8 cellular contexts compared by ENCODE assay signal in genomic region chr6:163418273-163419029, GRCh38. TPM values are rescaled to one million over a fixed set of nuclear protein-coding genes. Genes with fewer than 3 reads are reported as not detected.
DNase-seq lines count a peak whose midpoint lies in the region; ATAC-seq and TF ChIP-seq lines count a peak whose summit lies in the region.

No MANE protein-coding gene starts in this region.

- H2AFZ ChIP-seq in HCT116 (ENCODE audit: low read depth, low read length, poor library complexity, severe bottlenecking) (no peak overlapping the region), MM.1S (ENCODE audit: low read length) (no peak overlapping the region)

- H3K9ac ChIP-seq in HCT116 (ENCODE audit: low read length): no peak overlapping the region
- H3K9ac ChIP-seq in MM.1S (ENCODE audit: low read length): no peak overlapping the region

- H3K9me2 ChIP-seq in HCT116 (ENCODE audit: insufficient read depth) (no peaks in the 10 kb centered on the region), MM.1S (replicated peaks; ENCODE audit: insufficient read depth, low read length) (no peaks in the 10 kb centered on the region)

- H3K9me3 Mint-ChIP-seq in stimulated activated naive B cell treated with anti-CD40 and anti-IgM and Interleukin-4, amounts not matched to agents 10 μg/mL and 1 μg/mL and 100 μg/mL, for 72 hours: no peaks in the 10 kb centered on the region

- H3K36me3 ChIP-seq in HCT116 (ENCODE audit: control insufficient read depth in 1 of 2, insufficient read depth in 2 of 2, low read length in 2 of 2): no peaks in the 10 kb centered on the region
- H3K36me3 ChIP-seq in MM.1S (replicated peaks; ENCODE audit: insufficient read depth, low read length): no peaks in the 10 kb centered on the region

- H3K4me3 ChIP-seq in HCT116 (replicated peaks in 1 of 2; ENCODE audit: low read depth in 1 of 2, low read length in 2 of 2) (no peak overlapping the region), astrocyte of the cerebellum (ENCODE audit: low read depth, low read length) (peak overlapping the region; percentile 77), MM.1S (ENCODE audit: low read length) (no peak overlapping the region)

- H3K9me3 ChIP-seq in HCT116 (ENCODE audit: control insufficient read depth in 1 of 2, insufficient read depth in 1 of 2, low read depth in 1 of 2, low read length in 2 of 2): no peaks in the 10 kb centered on the region
- H3K9me3 ChIP-seq in MM.1S (replicated peaks; ENCODE audit: insufficient read depth, low read length): no peaks in the 10 kb centered on the region

- no peak for TF ChIP-seq POLR2A in HCT116 (IDR thresholded peaks at IDR 0.05; ENCODE audit: borderline replicate concordance, extremely low read depth, insufficient read depth, insufficient read length)

- H3K4me1 ChIP-seq in HCT116 (ENCODE audit: control insufficient read depth in 1 of 2, insufficient read depth in 2 of 2, low read length in 2 of 2) (peaks cover 3 to 4% of the 10 kb centered on the region in 2 experiments), MM.1S (ENCODE audit: low read length) (no peaks in the 10 kb centered on the region)

- no peaks in the 10 kb centered on the region for H3K27me3 Mint-ChIP-seq in stimulated activated naive B cell treated with anti-CD40 and anti-IgM and Interleukin-4, amounts not matched to agents 10 μg/mL and 1 μg/mL and 100 μg/mL, for 72 hours

- peak overlapping the region in 1 of 2 donors; percentile 49 for H3K4me3 Mint-ChIP-seq in stimulated activated naive B cell treated with anti-CD40 and anti-IgM and Interleukin-4, amounts not matched to agents 10 μg/mL and 1 μg/mL and 100 μg/mL, for 72 hours

- intact Hi-C loops in HCT116 (cut with micrococcal nuclease): no loop called here

- DNase-seq in HCT116 (ENCODE audit: low read depth, low spot score) (no peak), astrocyte of the cerebellum (ENCODE audit: low read depth) (no peak), GF-D8 (lab: John Stamatoyannopoulos, UW) (no peak), NCI-H82 treated with DMSO at 0.1 percent for 48 hours (lab: John Stamatoyannopoulos, UW; ENCODE audit: unreplicated experiment) (no peak), MM.1S (no peak), NCI-H2081 (lab: John Stamatoyannopoulos, UW) (no peak)
- DNase-seq in stimulated activated naive B cell treated with anti-CD40 and anti-IgM and Interleukin-4, amounts not matched to agents 10 μg/mL and 1 μg/mL and 100 μg/mL, for 72 hours: no peak

- in situ Hi-C loops in astrocyte of the cerebellum (cut with HindIII; ENCODE audit: low sequenced_read_pairs): loop anchor here (10.0 kb wide), 1 partner anchor 564 kb away; no protein-coding TSS in a partner anchor

- H3K4me2 ChIP-seq in HCT116 (ENCODE audit: low read length) (no peak overlapping the region), MM.1S (ENCODE audit: low read depth, low read length) (no peak overlapping the region)

- peaks cover 7% of the 10 kb centered on the region for H3F3A ChIP-seq in MM.1S (ENCODE audit: insufficient read depth, low read length)

- H3K79me2 ChIP-seq in HCT116 (ENCODE audit: insufficient read depth, low read length) (peaks cover 78% of the 10 kb centered on the region), MM.1S (ENCODE audit: low read length) (peaks cover 77% of the 10 kb centered on the region)

- CTCF ChIA-PET in HCT116 (lab: Charles Lee): interaction anchor here (1.4 kb wide), 1 partner anchor 16 kb away, joined by 3 read pairs; no protein-coding TSS in a partner anchor

- RAD21 ChIA-PET in HCT116 (lab: Charles Lee; ENCODE audit: low non-redundant PET in 1 of 2, low total read pairs in 2 of 2, uncharacterized antibody in 2 of 2, unreplicated experiment in 2 of 2): no interaction called here

- TF ChIP-seq RAD21 in HCT116 (IDR thresholded peaks at IDR 0.05; ENCODE audit: low read depth): no peak

- ATAC-seq in HCT116: no peak
- ATAC-seq in stimulated activated naive B cell treated with anti-CD40 and anti-IgM and Interleukin-4, amounts not matched to agents 10 μg/mL and 1 μg/mL and 100 μg/mL, for 72 hours (replicated peaks): no peak

- POLR2A ChIA-PET in HCT116 (lab: Charles Lee): no interaction called here

- H4K20me1 ChIP-seq in HCT116 (ENCODE audit: insufficient read depth): no peaks in the 10 kb centered on the region
- H4K20me1 ChIP-seq in MM.1S (ENCODE audit: insufficient read depth, low read length): peaks cover 12% of the 10 kb centered on the region

- no peak overlapping the region for H3K27ac ChIP-seq in HCT116 (ENCODE audit: low read depth, low read length)
- H3K27ac ChIP-seq in layer of hippocampus (ENCODE audit: low read depth, low read length): peak overlapping the region; percentile 48
- no peak overlapping the region for H3K27ac ChIP-seq in MM.1S (ENCODE audit: low read length)

- no peaks in the 10 kb centered on the region for H3K36me3 Mint-ChIP-seq in stimulated activated naive B cell treated with anti-CD40 and anti-IgM and Interleukin-4, amounts not matched to agents 10 μg/mL and 1 μg/mL and 100 μg/mL, for 72 hours

- TF ChIP-seq CTCF in HCT116 (IDR thresholded peaks at IDR 0.05 in 2 of 3, conservative IDR thresholded peaks at IDR 0.05 in 1 of 3; ENCODE audit: borderline replicate concordance in 1 of 3, insufficient read depth in 1 of 3, low read depth in 2 of 3, low read length in 2 of 3): no peak
- no peak for TF ChIP-seq CTCF in astrocyte of the cerebellum (IDR thresholded peaks at IDR 0.05; ENCODE audit: low read depth, low read length, missing control alignments)
- no peak for TF ChIP-seq CTCF in MM.1S (IDR thresholded peaks at IDR 0.05; ENCODE audit: low read length)

- BruUV-seq in HCT116 (replicated peaks; lab: Mats Ljungman, UMichigan): TSS peak; percentile 5

- H3K27me3 ChIP-seq in HCT116 (ENCODE audit: insufficient read depth, low read length) (no peaks in the 10 kb centered on the region), layer of hippocampus (ENCODE audit: control insufficient read depth, insufficient read depth, low read length) (no peaks in the 10 kb centered on the region), MM.1S (replicated peaks; ENCODE audit: insufficient read depth, low read length) (no peaks in the 10 kb centered on the region)

- H3K4me1 Mint-ChIP-seq in stimulated activated naive B cell treated with anti-CD40 and anti-IgM and Interleukin-4, amounts not matched to agents 10 μg/mL and 1 μg/mL and 100 μg/mL, for 72 hours: peaks cover 24 to 52% of the 10 kb centered on the region in 2 donors

- H3K27ac Mint-ChIP-seq in stimulated activated naive B cell treated with anti-CD40 and anti-IgM and Interleukin-4, amounts not matched to agents 10 μg/mL and 1 μg/mL and 100 μg/mL, for 72 hours: peak overlapping the region; percentile 56

TF ChIP-seq in HCT116, 20 proteins besides CTCF, POLR2A, EP300 and RAD21:
- no peak for TF ChIP-seq ZFX (IDR thresholded peaks at IDR 0.05)
- TF ChIP-seq SP1 (IDR thresholded peaks at IDR 0.05; ENCODE audit: low read depth): no peak
- no peak for TF ChIP-seq CBX3 (IDR thresholded peaks at IDR 0.05; ENCODE audit: low read depth)
- no peak for TF ChIP-seq EZH2phosphoT487 (IDR thresholded peaks at IDR 0.05; ENCODE audit: borderline replicate concordance)
- TF ChIP-seq EGR1 (IDR thresholded peaks at IDR 0.05; ENCODE audit: low read depth): no peak
- no peak for TF ChIP-seq TCF7L2 (IDR thresholded peaks at IDR 0.05; ENCODE audit: borderline replicate concordance, extremely low read depth, insufficient read depth, insufficient read length)
TF ChIP-seq in HCT116: peak in this region for 0.

RNA-seq across cellular contexts. Expression of gene QKI, which starts 3.9 kb away (rescaled TPM):
- total RNA-seq in HCT116 (2021; ENCODE audit: unreplicated experiment): 35.3 TPM
- polyA plus RNA-seq in HCT116 (2012): 20.4 and 20.9 TPM in 2 replicates
